In genomic region chr7:93043393-93043985, GRCh38 we compare ENCODE assay signal across 10 cellular contexts.
DNase-seq lines count a peak whose midpoint lies in the region; ATAC-seq and TF ChIP-seq lines count a peak whose summit lies in the region.
"Had no signal": no experiment of that assay in that cellular context is flagged by ENCODE, and none has a peak within 500 bp of the region (broad histone marks: within the 10 kb centered on the region; RNA-seq: fewer than 3 reads in every experiment).

No MANE protein-coding gene starts in this region.

- no peaks in the 10 kb centered on the region for H3K36me3 Mint-ChIP-seq in activated T-cell treated with anti-CD3 and anti-CD28 coated beads, Interleukin-2, amount 50 U/mL, for 4 hours (ENCODE audit: insufficient read depth)

- TF ChIP-seq CTCF in RWPE2 (IDR thresholded peaks at IDR 0.05; ENCODE audit: poor library complexity, severe bottlenecking) (no peak), fibroblast of mammary gland (conservative IDR thresholded peaks at IDR 0.05; ENCODE audit: control insufficient read depth, insufficient read depth, low read depth, low read length) (no peak), omental fat pad (IDR thresholded peaks at IDR 0.05) (no peak)

- no peaks in the 10 kb centered on the region for H3K27me3 ChIP-seq in RWPE2 (ENCODE audit: insufficient read depth, poor library complexity, severe bottlenecking)

- peaks cover 14% of the 10 kb centered on the region for H3K4me1 ChIP-seq in RWPE2 (ENCODE audit: insufficient read depth, poor library complexity, severe bottlenecking)

- peak overlapping the region; percentile 86 for H3K27ac ChIP-seq in RWPE2 (ENCODE audit: poor library complexity, severe bottlenecking)

- H3K9me3 ChIP-seq in RWPE2 (ENCODE audit: severe bottlenecking), result no peaks in the 10 kb centered on the region

- H3K4me3 ChIP-seq in RWPE2 (ENCODE audit: severe bottlenecking), result peak overlapping the region; percentile 2
- peak overlapping the region; percentile 26 for H3K4me3 ChIP-seq in fibroblast of mammary gland (ENCODE audit: control insufficient read depth, low read depth, low read length)

- ATAC-seq in RWPE2 (ENCODE audit: low read depth) (peak; percentile 89), omental fat pad (ENCODE audit: low FRiP score) (peak; percentile 94), GM19467 (IDR thresholded peaks at IDR 0.05; ENCODE audit: unreplicated experiment) (no peak)
- no peak for ATAC-seq in activated T-cell treated with anti-CD3 and anti-CD28 coated beads, Interleukin-2, amount 50 U/mL, for 4 hours

- H3K36me3 ChIP-seq in RWPE2 (ENCODE audit: low read depth), result no peaks in the 10 kb centered on the region

- peaks cover 4% of the 10 kb centered on the region for H3K27me3 Mint-ChIP-seq in activated T-cell treated with anti-CD3 and anti-CD28 coated beads, Interleukin-2, amount 50 U/mL, for 4 hours (ENCODE audit: low read depth)

- H3K4me1 Mint-ChIP-seq in activated T-cell treated with anti-CD3 and anti-CD28 coated beads, Interleukin-2, amount 50 U/mL, for 4 hours (ENCODE audit: low read depth), result peaks cover 3% of the 10 kb centered on the region

- H3K4me3 Mint-ChIP-seq in activated T-cell treated with anti-CD3 and anti-CD28 coated beads, Interleukin-2, amount 50 U/mL, for 4 hours, result no peak overlapping the region

- H3K9me3 Mint-ChIP-seq in activated T-cell treated with anti-CD3 and anti-CD28 coated beads, Interleukin-2, amount 50 U/mL, for 4 hours, result no peaks in the 10 kb centered on the region

- DNase-seq in Daoy (ENCODE audit: low read depth) (peak; percentile 92), RWPE2 (ENCODE audit: low spot score) (peak; percentile 83), fibroblast of mammary gland (ENCODE audit: low read depth) (peak; percentile 87), omental fat pad (ENCODE audit: low spot score) (peak; percentile 37), NCI-H524 treated with DMSO at 0.1 percent for 48 hours (lab: John Stamatoyannopoulos, UW) (no peak)
- no peak for DNase-seq in activated T-cell treated with anti-CD3 and anti-CD28 coated beads, Interleukin-2, amount 50 U/mL, for 4 hours
- no peak for DNase-seq in stimulated activated CD4-positive, alpha-beta T cell treated with anti-CD3 and anti-CD28 coated beads, Interleukin-2, amount 100 ng/mL, for 24 hours
- DNase-seq: anterior cingulate cortex, SHP77 treated with DMSO at 0.1 percent for 48 hours had no signal

Comparison
In these comparisons a context has a peak if more than half of its experiments do, and no peak if none do; other contexts are left out.
1. DNase-seq: peak in Daoy (single experiment), RWPE2 (single experiment), fibroblast of mammary gland (single experiment) and omental fat pad (single experiment); none in NCI-H524 treated with DMSO at 0.1 percent for 48 hours (single experiment), activated T-cell treated with anti-CD3 and anti-CD28 coated beads, Interleukin-2, amount 50 U/mL, for 4 hours (single experiment) and stimulated activated CD4-positive, alpha-beta T cell treated with anti-CD3 and anti-CD28 coated beads, Interleukin-2, amount 100 ng/mL, for 24 hours (0 of 2).
2. ATAC-seq: peak in RWPE2 (single experiment) and omental fat pad (single experiment); none in activated T-cell treated with anti-CD3 and anti-CD28 coated beads, Interleukin-2, amount 50 U/mL, for 4 hours (0 of 2) and GM19467 (single experiment).